2 cellular contexts compared by ENCODE assay signal in genomic region chr13:30175166-30175565, GRCh38.
"Had no signal": no experiment of that assay in that cellular context is flagged by ENCODE, and none has a peak within 500 bp of the region (broad histone marks: within the 10 kb centered on the region; RNA-seq: fewer than 3 reads in every experiment).

No MANE protein-coding gene starts in this region.

- DNase-seq: GDM1, GF-D8 had no signal
